In genomic region chr5:39073759-39074008, GRCh38 we compare ENCODE assay signal across 1 cellular context.
TF ChIP-seq lines count a peak whose summit lies in the region.

No MANE protein-coding gene starts in this region.

TF ChIP-seq in K562, 482 proteins besides CTCF, POLR2A, EP300 and RAD21 (continued from another document):
- TF ChIP-seq ZNF324 (CRISPR knock-in tag; IDR thresholded peaks at IDR 0.05) (no peak), ZNF511 (CRISPR knock-in tag; IDR thresholded peaks at IDR 0.05) (peak; percentile 20; the same call in 1 of the 2 replicates), TAF15 (IDR thresholded peaks at IDR 0.05; ENCODE audit: low read depth, low read length) (no peak), CBFB (CRISPR knock-in tag; IDR thresholded peaks at IDR 0.05) (0 out of 2 replicates have a peak, but pooled peaks have one; percentile 10), CHD1 (IDR thresholded peaks at IDR 0.05; ENCODE audit: low read length) (peak; percentile 97), ZNF124 (CRISPR knock-in tag; IDR thresholded peaks at IDR 0.05) (no peak), SETDB1 (IDR thresholded peaks at IDR 0.05; ENCODE audit: low read length) (no peak), RHOXF2B (CRISPR knock-in tag; conservative IDR thresholded peaks at IDR 0.05) (no peak), CHCHD3 (CRISPR knock-in tag; IDR thresholded peaks at IDR 0.05) (no peak), GATAD2B (IDR thresholded peaks at IDR 0.05; ENCODE audit: borderline replicate concordance) (no peak), ZNF668 (CRISPR knock-in tag; IDR thresholded peaks at IDR 0.05) (no peak), ZZZ3 (IDR thresholded peaks at IDR 0.05) (no peak), TFAM (CRISPR knock-in tag; conservative IDR thresholded peaks at IDR 0.05) (no peak), GTF2E2 (tag; IDR thresholded peaks at IDR 0.05) (no peak), PYGO2 (tag; IDR thresholded peaks at IDR 0.05) (no peak), MED1 (CRISPR knock-in tag; IDR thresholded peaks at IDR 0.05; ENCODE audit: borderline replicate concordance) (no peak), ERF (CRISPR knock-in tag; IDR thresholded peaks at IDR 0.05) (no peak), ZNF766 (CRISPR knock-in tag; conservative IDR thresholded peaks at IDR 0.05) (0 out of 2 replicates have a peak, but pooled peaks have one; percentile 27), MYBL2 (IDR thresholded peaks at IDR 0.05; ENCODE audit: low read depth) (no peak), MYBL2 (CRISPR knock-in tag; IDR thresholded peaks at IDR 0.05; ENCODE audit: borderline replicate concordance) (no peak), TAF1 (IDR thresholded peaks at IDR 0.05; ENCODE audit: control insufficient read depth, extremely low read depth, insufficient read depth, low read length, severe bottlenecking) (peak; percentile 2), SMC3 (conservative IDR thresholded peaks at IDR 0.05; ENCODE audit: insufficient read depth, low read depth, low read length) (no peak), MTF1 (CRISPR knock-in tag; IDR thresholded peaks at IDR 0.05; ENCODE audit: borderline replicate concordance) (no peak), NR2C2 (CRISPR knock-in tag; IDR thresholded peaks at IDR 0.05) (no peak), NR2C2 (tag; IDR thresholded peaks at IDR 0.05) (0 out of 2 replicates have a peak, but pooled peaks have one; percentile 30), SMAD4 (CRISPR knock-in tag; conservative IDR thresholded peaks at IDR 0.05) (0 out of 2 replicates have a peak, but pooled peaks have one; percentile 6), RBM15 (IDR thresholded peaks at IDR 0.05; ENCODE audit: insufficient read depth, low read length) (no peak), NFE2L1 (tag; IDR thresholded peaks at IDR 0.05; ENCODE audit: borderline replicate concordance, low read depth) (no peak), MAZ (CRISPR knock-in tag; conservative IDR thresholded peaks at IDR 0.05 in 1 of 2, IDR thresholded peaks at IDR 0.05 in 1 of 2) (peak in 1 of 2 experiments; percentile 22; a peak in 1 of 4 replicates), SAP30 (IDR thresholded peaks at IDR 0.05; ENCODE audit: borderline replicate concordance, insufficient read depth, low read depth, low read length, poor library complexity, severe bottlenecking) (peak; percentile 40), SRF (CRISPR knock-in tag; IDR thresholded peaks at IDR 0.05) (no peak; a peak in 1 of 4 replicates), KLF16 (IDR thresholded peaks at IDR 0.05) (no peak), ZNF764 (CRISPR knock-in tag; IDR thresholded peaks at IDR 0.05; ENCODE audit: low read depth) (no peak), ZNF146 (CRISPR knock-in tag; IDR thresholded peaks at IDR 0.05; ENCODE audit: unreplicated experiment) (no peak), CCAR2 (IDR thresholded peaks at IDR 0.05; ENCODE audit: low read depth, low read length) (no peak), E2F6 (IDR thresholded peaks at IDR 0.05; ENCODE audit: borderline replicate concordance in 1 of 2, extremely low read depth in 1 of 2, insufficient read depth in 1 of 2, insufficient read length in 1 of 2, low read depth in 1 of 2, low read length in 1 of 2, poor library complexity in 1 of 2, severe bottlenecking in 1 of 2) (peak in 1 of 2 experiments; percentile 69), UBTF (IDR thresholded peaks at IDR 0.05; ENCODE audit: borderline replicate concordance in 1 of 2, low read depth in 2 of 2, low read length in 2 of 2) (peak in 1 of 2 experiments; percentile 40; a peak in 2 of 4 replicates)
